ENCODE assay signal across 16 cellular contexts in genomic region chr5:134549714-134550113, GRCh38. TPM values are rescaled to one million over a fixed set of nuclear protein-coding genes. Genes with fewer than 3 reads are reported as not detected.
DNase-seq lines count a peak whose midpoint lies in the region; TF ChIP-seq lines count a peak whose summit lies in the region.
"Had no signal": no experiment of that assay in that cellular context is flagged by ENCODE, and none has a peak within 500 bp of the region (broad histone marks: within the 10 kb centered on the region; RNA-seq: fewer than 3 reads in every experiment).

No MANE protein-coding gene starts in this region.

- H4K20me1 ChIP-seq in Loucy (ENCODE audit: insufficient read depth, low read length, poor library complexity, severe bottlenecking), result peaks cover 3% of the 10 kb centered on the region

- peak overlapping the region; percentile 31 for H3K4me2 ChIP-seq in Loucy (ENCODE audit: low read depth, low read length, poor library complexity, severe bottlenecking)
- H3K4me2 ChIP-seq: A549, PC-9 had no signal

- no peak overlapping the region for H2AFZ ChIP-seq in Loucy (ENCODE audit: low read length)
- H2AFZ ChIP-seq: PC-9 had no signal

- POLR2A ChIA-PET in activated CD4-positive, alpha-beta memory T cell treated with anti-CD3 and anti-CD28 coated beads for 36 hours (lab: Charles Lee), result no interaction called here
- POLR2A ChIA-PET in activated CD4-positive, alpha-beta memory T cell treated with anti-CD3 and anti-CD28 coated beads, Interleukin-2, amount 10 ng/mL, durations not matched to agents 7 days and 5 days (lab: Charles Lee), result no interaction called here

- peaks cover 34% of the 10 kb centered on the region for H3K36me3 Mint-ChIP-seq in activated CD4-positive, alpha-beta memory T cell treated with anti-CD3 and anti-CD28 coated beads for 36 hours
- peaks cover 48% of the 10 kb centered on the region for H3K36me3 Mint-ChIP-seq in activated CD4-positive, alpha-beta memory T cell treated with anti-CD3 and anti-CD28 coated beads, Interleukin-2, amount 10 ng/mL, durations not matched to agents 7 days and 5 days (ENCODE audit: low read depth)

- no peaks in the 10 kb centered on the region for H3K9me2 ChIP-seq in Loucy (replicated peaks; ENCODE audit: low read depth, low read length)

- CTCF ChIA-PET in activated CD4-positive, alpha-beta memory T cell treated with anti-CD3 and anti-CD28 coated beads for 36 hours (lab: Charles Lee), result no interaction called here
- CTCF ChIA-PET in activated CD4-positive, alpha-beta memory T cell treated with anti-CD3 and anti-CD28 coated beads, Interleukin-2, amount 10 ng/mL, durations not matched to agents 7 days and 5 days (lab: Charles Lee), result no interaction called here

- peaks cover 74% of the 10 kb centered on the region for H3K4me1 Mint-ChIP-seq in activated CD4-positive, alpha-beta memory T cell treated with anti-CD3 and anti-CD28 coated beads for 36 hours (ENCODE audit: low read depth)
- H3K4me1 Mint-ChIP-seq in activated CD4-positive, alpha-beta memory T cell treated with anti-CD3 and anti-CD28 coated beads, Interleukin-2, amount 10 ng/mL, durations not matched to agents 7 days and 5 days, result peaks cover 51% of the 10 kb centered on the region

- TF ChIP-seq CTCF in Loucy (conservative IDR thresholded peaks at IDR 0.05; ENCODE audit: low read length), result no peak
- peak; percentile 2 for TF ChIP-seq CTCF in astrocyte of the spinal cord (IDR thresholded peaks at IDR 0.05; ENCODE audit: low read depth, low read length)

- H3K27me3 ChIP-seq in Loucy (ENCODE audit: insufficient read depth, low read length, poor library complexity, severe bottlenecking), result no peaks in the 10 kb centered on the region
- H3K27me3 ChIP-seq: suprapubic skin had no signal

- no peaks in the 10 kb centered on the region for H3K27me3 Mint-ChIP-seq in activated CD4-positive, alpha-beta memory T cell treated with anti-CD3 and anti-CD28 coated beads for 36 hours
- no peaks in the 10 kb centered on the region for H3K27me3 Mint-ChIP-seq in activated CD4-positive, alpha-beta memory T cell treated with anti-CD3 and anti-CD28 coated beads, Interleukin-2, amount 10 ng/mL, durations not matched to agents 7 days and 5 days
- H3K27me3 Mint-ChIP-seq: progenitor cell of endocrine pancreas had no signal

- H3K9me3 ChIP-seq in Loucy (ENCODE audit: insufficient read depth, low read depth, low read length), result no peaks in the 10 kb centered on the region
- H3K9me3 ChIP-seq: A549, suprapubic skin had no signal

- H3K4me3 Mint-ChIP-seq in activated CD4-positive, alpha-beta memory T cell treated with anti-CD3 and anti-CD28 coated beads for 36 hours, result no peak overlapping the region
- H3K4me3 Mint-ChIP-seq in activated CD4-positive, alpha-beta memory T cell treated with anti-CD3 and anti-CD28 coated beads, Interleukin-2, amount 10 ng/mL, durations not matched to agents 7 days and 5 days, result no peak overlapping the region

- H3K9ac ChIP-seq in Loucy (ENCODE audit: low read depth, low read length, poor library complexity, severe bottlenecking), result no peak overlapping the region

- in situ Hi-C loops in astrocyte of the spinal cord (cut with HindIII; ENCODE audit: low sequenced_read_pairs), result no loop called here

- peaks cover 59% of the 10 kb centered on the region for H3K79me2 ChIP-seq in Loucy (ENCODE audit: insufficient read depth, low read length)

- peak overlapping the region; percentile 61 for H3K27ac Mint-ChIP-seq in activated CD4-positive, alpha-beta memory T cell treated with anti-CD3 and anti-CD28 coated beads for 36 hours
- H3K27ac Mint-ChIP-seq in activated CD4-positive, alpha-beta memory T cell treated with anti-CD3 and anti-CD28 coated beads, Interleukin-2, amount 10 ng/mL, durations not matched to agents 7 days and 5 days, result no peak overlapping the region

- H3K36me3 ChIP-seq in Loucy (ENCODE audit: insufficient read depth, low read length), result peaks cover 15% of the 10 kb centered on the region; the same call in 1 of the 2 replicates

- peak; percentile 46 for DNase-seq in activated CD4-positive, alpha-beta memory T cell treated with anti-CD3 and anti-CD28 coated beads for 36 hours
- DNase-seq in activated CD4-positive, alpha-beta memory T cell treated with anti-CD3 and anti-CD28 coated beads, Interleukin-2, amount 10 ng/mL, durations not matched to agents 7 days and 5 days, result no peak
- peak; percentile 69 for DNase-seq in astrocyte of the spinal cord (ENCODE audit: low read depth, low spot score)
- peak; percentile 61 for DNase-seq in skeletal muscle cell (ENCODE audit: low read depth)
- no peak for DNase-seq in NCI-H1105 (lab: John Stamatoyannopoulos, UW)
- no peak for DNase-seq in NCI-H774 (lab: John Stamatoyannopoulos, UW)
- DNase-seq in RPMI8226, result no peak
- DNase-seq: GDM1; mesendoderm; NCI-H1694 treated with DMSO at 0.1 percent for 48 hours; PC-9; stimulated activated CD4-positive, alpha-beta T cell treated with anti-CD3 and anti-CD28 coated beads, Interleukin-4, amount 100 ng/mL, for 1 hour had no signal

- intact Hi-C loops in activated CD4-positive, alpha-beta memory T cell treated with anti-CD3 and anti-CD28 coated beads for 36 hours (cut with micrococcal nuclease), result no loop called here

- H3F3A ChIP-seq in Loucy (ENCODE audit: low read depth), result peaks cover 9% of the 10 kb centered on the region

- H3K4me3 ChIP-seq in Loucy (ENCODE audit: low read length, poor library complexity, severe bottlenecking) (no peak overlapping the region), astrocyte of the spinal cord (ENCODE audit: low read depth, low read length) (no peak overlapping the region), skeletal muscle cell (ENCODE audit: low read depth, low read length) (no peak overlapping the region)
- H3K4me3 ChIP-seq: A549, PC-9, suprapubic skin had no signal

- peaks cover 23% of the 10 kb centered on the region for H3K4me1 ChIP-seq in Loucy (ENCODE audit: insufficient read depth, low read length, poor library complexity, severe bottlenecking)

- H3K9me3 Mint-ChIP-seq in activated CD4-positive, alpha-beta memory T cell treated with anti-CD3 and anti-CD28 coated beads for 36 hours, result no peaks in the 10 kb centered on the region
- H3K9me3 Mint-ChIP-seq in activated CD4-positive, alpha-beta memory T cell treated with anti-CD3 and anti-CD28 coated beads, Interleukin-2, amount 10 ng/mL, durations not matched to agents 7 days and 5 days, result no peaks in the 10 kb centered on the region

RNA-seq across cellular contexts. Expression of gene JADE2, which starts 24.2 kb away (rescaled TPM):
- total RNA-seq in activated CD4-positive, alpha-beta memory T cell treated with anti-CD3 and anti-CD28 coated beads for 36 hours, result 10 to 100 TPM; 79.4 to 81.6 TPM
- total RNA-seq in activated CD4-positive, alpha-beta memory T cell treated with anti-CD3 and anti-CD28 coated beads, Interleukin-2, amount 10 ng/mL, durations not matched to agents 7 days and 5 days, result 10 to 100 TPM; 72.7 to 73.5 TPM

Comparison
In these comparisons a context has a peak if more than half of its experiments do, and no peak if none do; other contexts are left out.
1. DNase-seq: peak in activated CD4-positive, alpha-beta memory T cell treated with anti-CD3 and anti-CD28 coated beads for 36 hours (single experiment), astrocyte of the spinal cord (single experiment) and skeletal muscle cell (single experiment); none in activated CD4-positive, alpha-beta memory T cell treated with anti-CD3 and anti-CD28 coated beads, Interleukin-2, amount 10 ng/mL, durations not matched to agents 7 days and 5 days (single experiment), NCI-H1105 (single experiment), NCI-H774 (single experiment) and RPMI8226 (single experiment).